In genomic region chr11:130846606-130847005, GRCh38 we compare ENCODE assay signal across 27 cellular contexts.
DNase-seq lines count a peak whose midpoint lies in the region; ATAC-seq and TF ChIP-seq lines count a peak whose summit lies in the region.
"Had no signal": no experiment of that assay in that cellular context is flagged by ENCODE, and none has a peak within 500 bp of the region (broad histone marks: within the 10 kb centered on the region; RNA-seq: fewer than 3 reads in every experiment).

No MANE protein-coding gene starts in this region.

- H2AFZ ChIP-seq in ACC112 (ENCODE audit: low read length, unreplicated experiment) (peak overlapping the region; percentile 44), IMR-90 (replicated peaks; ENCODE audit: low read length, poor library complexity) (no peak overlapping the region)

- CTCF ChIA-PET in IMR-90 (lab: Yijun Ruan, JAX): interaction anchor here (0.6 kb wide), 1 partner anchor 8 kb away, joined by 3 read pairs; no protein-coding TSS in a partner anchor

- H3K4me2 ChIP-seq in IMR-90 (ENCODE audit: low read depth, low read length): no peak overlapping the region

- H3K79me2 ChIP-seq in ACC112 (ENCODE audit: control insufficient read depth, insufficient read depth, low read length, unreplicated experiment): no peaks in the 10 kb centered on the region

- dilution Hi-C loops in IMR-90 (cut with HindIII; ENCODE audit: low sequenced_read_pairs, unreplicated experiment): no loop called here

- H3K18ac ChIP-seq in IMR-90 (ENCODE audit: low read depth, low read length): peak overlapping the region; percentile 92; the same call in 1 of the 2 replicates

- H2BK5ac ChIP-seq in IMR-90 (ENCODE audit: low read depth, low read length, poor library complexity, severe bottlenecking): peak overlapping the region; percentile 75

- TF ChIP-seq RAD21 in IMR-90 (IDR thresholded peaks at IDR 0.05; ENCODE audit: low read length): no peak

- POLR2A ChIA-PET in IMR-90 (lab: Charles Lee; ENCODE audit: unreplicated experiment): no interaction called here

- H4K20me1 ChIP-seq in IMR-90 (ENCODE audit: insufficient read depth, low read length): no peaks in the 10 kb centered on the region

- H3K4me1 ChIP-seq in ACC112 (ENCODE audit: control insufficient read depth, insufficient read depth, low read length, unreplicated experiment) (peaks cover 44% of the 10 kb centered on the region), IMR-90 (ENCODE audit: control insufficient read depth, insufficient read depth, low read length) (peaks cover 8% of the 10 kb centered on the region), RWPE2 (ENCODE audit: insufficient read depth, poor library complexity, severe bottlenecking) (peaks cover 28% of the 10 kb centered on the region), foreskin keratinocyte (peaks cover 24% of the 10 kb centered on the region)
- H3K4me1 ChIP-seq: left lung had no signal

- no TSS peak for BruUV-seq in IMR-90 (replicated peaks; lab: Mats Ljungman, UMichigan)

- TF ChIP-seq POLR2A in IMR-90 (IDR thresholded peaks at IDR 0.05; ENCODE audit: low read depth, low read length): no peak

- H3K27me3 ChIP-seq in ACC112 (ENCODE audit: insufficient read depth, low read length) (no peaks in the 10 kb centered on the region), IMR-90 (ENCODE audit: control insufficient read depth, insufficient read depth, low read length) (no peaks in the 10 kb centered on the region), RWPE2 (ENCODE audit: insufficient read depth, poor library complexity, severe bottlenecking) (no peaks in the 10 kb centered on the region), foreskin keratinocyte (no peaks in the 10 kb centered on the region)
- H3K27me3 ChIP-seq: esophagus squamous epithelium, left lung, thyroid gland had no signal

- H3K9me1 ChIP-seq in IMR-90 (ENCODE audit: insufficient read depth, low read length): peaks cover 13% of the 10 kb centered on the region

- TF ChIP-seq CTCF in IMR-90 (conservative IDR thresholded peaks at IDR 0.05; ENCODE audit: low read depth, low read length) (no peak), RWPE2 (IDR thresholded peaks at IDR 0.05; ENCODE audit: poor library complexity, severe bottlenecking) (no peak), foreskin keratinocyte (conservative IDR thresholded peaks at IDR 0.05) (no peak)

- peak; percentile 29 for DNase-seq in IMR-90
- no peak for DNase-seq in RWPE2 (ENCODE audit: low spot score)
- DNase-seq in foreskin keratinocyte: peak; percentile 40 to 63
- no peak for DNase-seq in NCI-H510A (lab: John Stamatoyannopoulos, UW)
- no peak for DNase-seq in left lobe of liver (ENCODE audit: low spot score)
- DNase-seq: activated CD8-positive, alpha-beta memory T cell treated with anti-CD3 and anti-CD28 coated beads for 24 hours; activated T-cell treated with anti-CD3 and anti-CD28 coated beads, Interleukin-2, amount 50 U/mL, for 72 hours; aorta; C1 segment of cervical spinal cord; DMS 273 treated with DMSO at 0.1 percent for 48 hours; effector CD8-positive, alpha-beta T cell; esophagus squamous epithelium; GDM1; GOT3; head of caudate nucleus; left lung; midbrain; NCI-H2107; NCI-H524 treated with DMSO at 0.1 percent for 48 hours; posterior cingulate gyrus; stimulated activated naive CD4-positive, alpha-beta T cell treated with Interleukin-2 at 50 U/mL for 16 hours; T-helper 9 cell; thyroid gland had no signal

- peak overlapping the region; percentile 41; the same call in 1 of the 2 replicates for H2AK5ac ChIP-seq in IMR-90 (ENCODE audit: low read depth, low read length)

- H3K9me3 ChIP-seq in IMR-90 (ENCODE audit: control insufficient read depth, insufficient read depth, low read length) (no peaks in the 10 kb centered on the region), RWPE2 (ENCODE audit: severe bottlenecking) (no peaks in the 10 kb centered on the region)
- H3K9me3 ChIP-seq: esophagus squamous epithelium, left lung, thyroid gland had no signal

- H3K4me3 ChIP-seq in ACC112 (ENCODE audit: low read depth, low read length) (peak overlapping the region; percentile 55; the same call in 1 of the 2 replicates), IMR-90 (ENCODE audit: insufficient read depth, low read depth, low read length) (no peak overlapping the region), RWPE2 (ENCODE audit: severe bottlenecking) (no peak overlapping the region)
- H3K4me3 ChIP-seq: esophagus squamous epithelium, left lung, SK-N-MC, thyroid gland had no signal

- H3K14ac ChIP-seq in IMR-90 (replicated peaks; ENCODE audit: low read depth, low read length): peak overlapping the region; percentile 82; the same call in 1 of the 2 replicates

- H2AK9ac ChIP-seq in IMR-90 (replicated peaks; ENCODE audit: low read depth, low read length, poor library complexity): no peak overlapping the region

- WGBS in IMR-90 (ENCODE audit: extremely low coverage in 2 of 2, insufficient read length in 1 of 2), 2 experiments: no CpG with 5 or more reads among the region's 2 CpGs

- peak overlapping the region; percentile 49 for H4K91ac ChIP-seq in IMR-90 (ENCODE audit: insufficient read depth, low read depth, low read length)

- H4K8ac ChIP-seq in IMR-90 (ENCODE audit: low read depth in 2 of 2, low read length in 2 of 2): peak overlapping the region in 1 of 2 experiments; percentile 41; a peak in 1 of 4 replicates

- peak overlapping the region; percentile 66 for H3K23ac ChIP-seq in IMR-90 (ENCODE audit: low read depth, low read length)

- H3K56ac ChIP-seq in IMR-90 (ENCODE audit: extremely low read depth, insufficient read depth, low read length): peak overlapping the region; percentile 46; the same call in 1 of the 2 replicates

- no peaks in the 10 kb centered on the region for H3K79me1 ChIP-seq in IMR-90 (ENCODE audit: low read depth in 1 of 2, low read length in 2 of 2)

- H3K4ac ChIP-seq in IMR-90 (ENCODE audit: low read depth, low read length): peak overlapping the region; percentile 71

- H3K27ac ChIP-seq in ACC112 (ENCODE audit: low read depth, low read length) (peak overlapping the region; percentile 86), IMR-90 (ENCODE audit: insufficient read depth, low read length) (no peak overlapping the region; the same call in 1 of the 2 replicates), RWPE2 (ENCODE audit: poor library complexity, severe bottlenecking) (peak overlapping the region; percentile 98), foreskin keratinocyte (peak overlapping the region; percentile 90)
- H3K27ac ChIP-seq: left lung, SK-N-MC, thyroid gland had no signal

- in situ Hi-C loops in IMR-90 (cut with MboI; ENCODE audit: low sequenced_read_pairs): no loop called here

- ATAC-seq in IMR-90 (ENCODE audit: low read depth) (no peak), RWPE2 (ENCODE audit: low read depth) (no peak), foreskin keratinocyte (peak; percentile 33), HG03378 (IDR thresholded peaks at IDR 0.05; ENCODE audit: unreplicated experiment) (no peak), left lobe of liver (no peak), HG03520 (IDR thresholded peaks at IDR 0.05; ENCODE audit: unreplicated experiment) (no peak)
- ATAC-seq: activated T-cell treated with anti-CD3 and anti-CD28 coated beads, Interleukin-2, amount 50 U/mL, for 72 hours; left lung had no signal

- no peak overlapping the region for H3K9ac ChIP-seq in IMR-90 (ENCODE audit: low read depth, low read length)

- intact Hi-C loops in IMR-90 (cut with micrococcal nuclease): no loop called here

- H2BK15ac ChIP-seq in IMR-90 (ENCODE audit: low read depth, low read length): peak overlapping the region; percentile 12; the same call in 2 of the 3 replicates

- H2BK20ac ChIP-seq in IMR-90 (ENCODE audit: low read depth, low read length): peak overlapping the region; percentile 90

- H2BK120ac ChIP-seq in IMR-90 (ENCODE audit: low read depth, low read length): peak overlapping the region; percentile 79

- no peaks in the 10 kb centered on the region for H3K36me3 ChIP-seq in ACC112 (ENCODE audit: insufficient read depth, low read length)
- H3K36me3 ChIP-seq in IMR-90 (ENCODE audit: control insufficient read depth, insufficient read depth, low read length): no peaks in the 10 kb centered on the region
- no peaks in the 10 kb centered on the region for H3K36me3 ChIP-seq in RWPE2 (ENCODE audit: low read depth)
- H3K36me3 ChIP-seq: esophagus squamous epithelium, left lung, thyroid gland had no signal

- H4K5ac ChIP-seq in IMR-90 (ENCODE audit: low read depth, low read length): peak overlapping the region; percentile 98

TF ChIP-seq in IMR-90, 13 proteins besides CTCF, POLR2A, EP300 and RAD21:
- TF ChIP-seq RFX5 (IDR thresholded peaks at IDR 0.05; ENCODE audit: low read depth, low read length) (no peak), MXI1 (IDR thresholded peaks at IDR 0.05; ENCODE audit: borderline replicate concordance, low read depth, low read length) (no peak), MAZ (IDR thresholded peaks at IDR 0.05; ENCODE audit: borderline replicate concordance, low read depth, low read length) (no peak)

Comparison
In these comparisons a context has a peak if more than half of its experiments do, and no peak if none do; other contexts are left out.
1. DNase-seq: peak in IMR-90 (single experiment) and foreskin keratinocyte (2 of 2); none in RWPE2 (single experiment), NCI-H510A (single experiment) and left lobe of liver (single experiment).